Comparison of ENCODE assay signal across 9 cellular contexts in genomic region chr13:99582511-99582910, GRCh38.
"Had no signal": no experiment of that assay in that cellular context is flagged by ENCODE, and none has a peak within 500 bp of the region (broad histone marks: within the 10 kb centered on the region; RNA-seq: fewer than 3 reads in every experiment).

No MANE protein-coding gene starts in this region.

- H3K9ac ChIP-seq: GM23248 had no signal

- H3K36me3 ChIP-seq: HAP-1 had no signal

- H3K27ac ChIP-seq: GM23248, HL-60 had no signal

- H3K27ac Mint-ChIP-seq: HFFc6 had no signal

- H3K4me1 ChIP-seq: HAP-1 had no signal

- DNase-seq: GM23248, GOT3, H7, HFFc6, IMR-90, KBM-7 had no signal

- H3K4me3 Mint-ChIP-seq: HFFc6 had no signal

- H3K9me3 Mint-ChIP-seq: HFFc6 had no signal

- H3K4me3 ChIP-seq: GM23248, HAP-1 had no signal

- ATAC-seq: HCT116 had no signal

- H3K9me3 ChIP-seq: HAP-1 had no signal

- H2AFZ ChIP-seq: GM23248 had no signal
